In the genomic region with DNA sequence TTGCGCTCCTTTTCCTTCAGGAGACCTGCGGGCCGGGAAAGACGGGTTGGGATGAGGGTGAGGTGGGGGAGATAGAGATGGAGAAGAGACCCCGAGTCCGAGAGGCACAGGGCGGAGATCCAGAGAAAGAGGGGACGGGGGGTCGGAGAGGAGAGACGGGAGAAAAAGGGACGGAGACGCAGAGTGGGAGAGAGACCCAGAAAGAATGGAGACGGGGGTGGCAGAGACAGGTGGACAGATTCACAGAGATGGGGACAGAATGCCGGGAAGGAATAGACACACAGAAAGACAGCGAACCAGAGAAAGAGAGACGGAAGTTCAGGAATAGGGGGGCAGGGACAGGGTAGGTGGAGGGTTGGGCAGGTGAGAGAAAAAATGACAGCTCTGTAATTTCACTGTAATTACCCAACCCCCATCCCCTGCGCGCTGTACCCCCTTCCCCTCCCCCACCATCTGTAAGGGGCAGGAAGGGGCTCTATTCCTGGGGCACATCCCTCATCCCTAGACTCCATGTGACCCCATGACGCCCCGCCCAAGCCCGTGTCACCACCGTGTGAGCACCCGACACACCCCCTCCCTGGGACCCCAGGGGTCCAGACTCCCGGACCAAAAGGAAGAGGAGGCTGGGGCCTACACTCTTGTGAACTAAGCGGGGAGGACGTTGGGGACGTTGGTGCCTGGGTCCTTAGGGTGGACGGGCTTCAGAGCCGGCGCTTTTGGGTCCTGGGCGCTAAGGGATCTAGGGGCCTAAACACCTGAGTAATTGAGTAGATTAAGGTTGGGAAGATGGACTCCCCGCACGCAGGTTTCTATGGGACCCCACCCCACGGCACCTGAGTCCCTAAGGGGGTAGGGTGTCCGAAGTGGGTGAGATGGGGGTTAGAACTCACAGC, we compare ENCODE assay signal across 8 cellular contexts. TPM values are rescaled to one million over a fixed set of nuclear protein-coding genes. Genes with fewer than 3 reads are reported as not detected.
DNase-seq lines count a peak whose midpoint lies in the region; ATAC-seq, FAIRE-seq and TF ChIP-seq lines count a peak whose summit lies in the region.

No MANE protein-coding gene starts in this region.

- TF ChIP-seq POLR2A in NB4 (IDR thresholded peaks at IDR 0.05; ENCODE audit: extremely low read depth, insufficient read length): no peak

- H3K4me3 ChIP-seq in NB4 (ENCODE audit: low read depth, low read length) (peak overlapping the region; percentile 80), bronchial epithelial cell (ENCODE audit: low read depth, low read length) (peak overlapping the region; percentile 58), mesendoderm (ENCODE audit: low read length) (no peak overlapping the region)

- peaks cover 2% of the 10 kb centered on the region for H3K36me3 ChIP-seq in bronchial epithelial cell (ENCODE audit: control insufficient read depth, insufficient read depth, low read length)
- no peaks in the 10 kb centered on the region for H3K36me3 ChIP-seq in mesendoderm (ENCODE audit: control insufficient read depth, insufficient read depth, low read length)

- H3K4me1 ChIP-seq in mesendoderm (ENCODE audit: control insufficient read depth, low read depth, low read length): peaks cover 10% of the 10 kb centered on the region

- no peaks in the 10 kb centered on the region for H3K79me2 ChIP-seq in mesendoderm (ENCODE audit: control insufficient read depth, insufficient read depth, low read length)

- peak overlapping the region; percentile 56 for H3K18ac ChIP-seq in mesendoderm (ENCODE audit: low read length)

- H3K23ac ChIP-seq in mesendoderm (ENCODE audit: low read length): no peak overlapping the region

- H3K27ac ChIP-seq in mesendoderm (ENCODE audit: low read depth, low read length): no peak overlapping the region

- no peak for FAIRE-seq in bronchial epithelial cell (lab: Jason Lieb, UNC)

- no peak overlapping the region for H3K4ac ChIP-seq in mesendoderm (ENCODE audit: low read depth, low read length)

- peak overlapping the region; percentile 79 for H3K56ac ChIP-seq in mesendoderm (ENCODE audit: low read length)

- no peak overlapping the region for H2BK5ac ChIP-seq in mesendoderm (ENCODE audit: low read length)

- DNase-seq in EL (peak; percentile 2), NB4 (ENCODE audit: low read depth) (peak; percentile 87), bronchial epithelial cell (ENCODE audit: low read depth) (no peak), mesendoderm (no peak), ureter (ENCODE audit: low spot score) (peak; percentile 77), A172 (ENCODE audit: low spot score) (no peak)
- no peak for DNase-seq in effector CD4-positive, alpha-beta T cell

- peak overlapping the region; percentile 67 for H3K4me2 ChIP-seq in mesendoderm (ENCODE audit: low read length)

- no peak for ATAC-seq in GM21737 (IDR thresholded peaks at IDR 0.05; ENCODE audit: unreplicated experiment)

- H4K8ac ChIP-seq in mesendoderm (ENCODE audit: low read depth, low read length): no peak overlapping the region

- no peak overlapping the region for H2BK15ac ChIP-seq in mesendoderm (replicated peaks; ENCODE audit: low read depth)

- H2AK5ac ChIP-seq in mesendoderm (ENCODE audit: low read length): no peak overlapping the region

- TF ChIP-seq CTCF in NB4 (IDR thresholded peaks at IDR 0.05; ENCODE audit: low read depth, low read length) (no peak), bronchial epithelial cell (IDR thresholded peaks at IDR 0.05; ENCODE audit: insufficient read depth, low read length, severe bottlenecking) (no peak)

- WGBS in mesendoderm (ENCODE audit: extremely low coverage, insufficient coverage, low lambda C conversion rate): no CpG with 5 or more reads among the region's 35 CpGs

- H2BK120ac ChIP-seq in mesendoderm (ENCODE audit: low read depth, low read length): no peak overlapping the region

- H4K5ac ChIP-seq in mesendoderm (ENCODE audit: low read length): no peak overlapping the region

- peak overlapping the region; percentile 64 for H3K9ac ChIP-seq in mesendoderm (ENCODE audit: low read length)

- H3K79me1 ChIP-seq in mesendoderm (ENCODE audit: low read length): no peaks in the 10 kb centered on the region

- H3K27me3 ChIP-seq in bronchial epithelial cell (ENCODE audit: control insufficient read depth, insufficient read depth, low read length): no peaks in the 10 kb centered on the region
- peaks cover 9% of the 10 kb centered on the region for H3K27me3 ChIP-seq in mesendoderm (ENCODE audit: insufficient read depth, low read length, poor library complexity)

RNA-seq across cellular contexts. Expression of a gene that starts 1.0 kb away (rescaled TPM):
- total RNA-seq in bronchial epithelial cell (6.6 and 8.7 TPM in 2 replicates), ureter (12.7 TPM)
- 2.0 TPM for polyA plus RNA-seq in mesendoderm (2013, experiment 1 of 2)
- polyA plus RNA-seq in mesendoderm (2013, experiment 2 of 2): 1.9 TPM
- 2.6 and 15.5 TPM in 2 replicates for total RNA-seq in A172 (2014; rRNA removed; shearing (Covaris generic))

RNA-seq across cellular contexts. Expression of a gene that starts 9.8 kb away (rescaled TPM):
- total RNA-seq in bronchial epithelial cell (2.4 and 4.4 TPM in 2 replicates), ureter (9.6 TPM)
- 29.3 TPM for polyA plus RNA-seq in mesendoderm (2013, experiment 1 of 2)
- 31.9 TPM for polyA plus RNA-seq in mesendoderm (2013, experiment 2 of 2)
- 2.3 and 5.8 TPM in 2 replicates for total RNA-seq in A172 (2014; rRNA removed; shearing (Covaris generic))

RNA-seq across cellular contexts. Expression of a gene that starts 16.9 kb away (rescaled TPM):
- total RNA-seq in bronchial epithelial cell (3.3 and 3.4 TPM in 2 replicates), ureter (27.6 TPM)
- polyA plus RNA-seq in mesendoderm (2013, experiment 1 of 2): 19.4 TPM
- polyA plus RNA-seq in mesendoderm (2013, experiment 2 of 2): 20.6 TPM
- 7.6 and 10.5 TPM in 2 replicates for total RNA-seq in A172 (2014; rRNA removed; shearing (Covaris generic))

RNA-seq across cellular contexts. Expression of a gene that starts 17.2 kb away (rescaled TPM):
- 3,143 and 4,233 TPM in 2 replicates for total RNA-seq in bronchial epithelial cell
- polyA plus RNA-seq in mesendoderm (2013, experiment 1 of 2): 1,890 TPM
- 1,896 TPM for polyA plus RNA-seq in mesendoderm (2013, experiment 2 of 2)
- total RNA-seq in ureter: 1,575 TPM
- total RNA-seq in A172 (2014; rRNA removed; shearing (Covaris generic)): 764 and 1,035 TPM in 2 replicates

RNA-seq across cellular contexts. Expression of a gene that starts 21.3 kb away (rescaled TPM):
- total RNA-seq in bronchial epithelial cell (21.9 and 62.3 TPM in 2 replicates), ureter (12.7 TPM)
- polyA plus RNA-seq in mesendoderm (2013, experiment 1 of 2): 1.4 TPM
- polyA plus RNA-seq in mesendoderm (2013, experiment 2 of 2): 1.7 TPM
- total RNA-seq in A172 (2014; rRNA removed; shearing (Covaris generic)): 0.07 TPM in 1 of 2 replicates, not detected in the other

Comparison
In these comparisons a context has a peak if more than half of its experiments do, and no peak if none do; other contexts are left out.
1. DNase-seq: peak in EL (single experiment), NB4 (single experiment) and ureter (single experiment); none in bronchial epithelial cell (single experiment), mesendoderm (single experiment), effector CD4-positive, alpha-beta T cell (single experiment) and A172 (single experiment).